In genomic region chr7:20190588-20190987, GRCh38 we compare ENCODE assay signal across 19 cellular contexts. TPM values are rescaled to one million over a fixed set of nuclear protein-coding genes. Genes with fewer than 3 reads are reported as not detected.
DNase-seq lines count a peak whose midpoint lies in the region; FAIRE-seq and TF ChIP-seq lines count a peak whose summit lies in the region.
"Had no signal": no experiment of that assay in that cellular context is flagged by ENCODE, and none has a peak within 500 bp of the region (broad histone marks: within the 10 kb centered on the region; RNA-seq: fewer than 3 reads in every experiment).

No MANE protein-coding gene starts in this region.

- peak; percentile 45 for FAIRE-seq in islet of Langerhans (lab: Jason Lieb, UNC)
- FAIRE-seq: HTR-8/SVneo had no signal

- peak; percentile 53 for DNase-seq in NCI-H146 (lab: John Stamatoyannopoulos, UW)
- no peak for DNase-seq in NCI-H146 treated with DMSO at 0.1 percent for 48 hours (lab: John Stamatoyannopoulos, UW; ENCODE audit: unreplicated experiment)
- no peak for DNase-seq in OCI-LY7 (ENCODE audit: low spot score)
- no peak for DNase-seq in uterus
- DNase-seq in mesenteric fat pad (ENCODE audit: low spot score) = no peak
- DNase-seq in activated CD4-positive, alpha-beta memory T cell treated with anti-CD3 and anti-CD28 coated beads for 36 hours = no peak
- DNase-seq in H7 = no peak
- DNase-seq: DMS79; GM23248; NCI-H1105 treated with DMSO at 0.1 percent for 48 hours; NCI-H2227 treated with DMSO at 0.1 percent for 48 hours; NCI-H524 treated with DMSO at 0.1 percent for 48 hours; NK-92 treated with Interleukin-12 subunit alpha and Interleukin-12 subunit beta, amount 100 ng/mL, for 24 hours; PC-9 had no signal

- peaks cover 12% of the 10 kb centered on the region; the same call in 1 of the 2 replicates for H3K79me2 ChIP-seq in OCI-LY7 (ENCODE audit: insufficient read depth, low read depth, low read length)

- no peaks in the 10 kb centered on the region; the same call in 1 of the 2 replicates for H3K36me3 ChIP-seq in OCI-LY7 (ENCODE audit: insufficient read depth, low read length)
- no peaks in the 10 kb centered on the region for H3K36me3 ChIP-seq in uterus
- no peaks in the 10 kb centered on the region for H3K36me3 ChIP-seq in H7 (replicated peaks; ENCODE audit: control insufficient read depth, insufficient read depth, low read length)

- H3K9me3 ChIP-seq in OCI-LY7 (ENCODE audit: low read length) = no peaks in the 10 kb centered on the region
- H3K9me3 ChIP-seq in uterus = no peaks in the 10 kb centered on the region

- no peaks in the 10 kb centered on the region for H4K20me1 ChIP-seq in OCI-LY7 (ENCODE audit: insufficient read depth, low read length)

- H3K4me3 Mint-ChIP-seq in activated CD4-positive, alpha-beta memory T cell treated with anti-CD3 and anti-CD28 coated beads for 36 hours = no peak overlapping the region
- H3K4me3 Mint-ChIP-seq: CD14-positive monocyte had no signal

- peak overlapping the region; percentile 43; the same call in 1 of the 2 replicates for H2AFZ ChIP-seq in OCI-LY7 (ENCODE audit: low read length)
- H2AFZ ChIP-seq: GM23248, PC-9 had no signal

- H3K27ac ChIP-seq in OCI-LY7 (ENCODE audit: low read depth, low read length, poor library complexity, severe bottlenecking) (peak overlapping the region; percentile 66), uterus (peak overlapping the region; percentile 73 to 80)
- H3K27ac ChIP-seq: GM23248, PC-9, SK-N-MC had no signal

- H3K4me3 ChIP-seq in OCI-LY7 (ENCODE audit: low read depth, low read length, poor library complexity, severe bottlenecking) = peak overlapping the region; percentile 51
- no peak overlapping the region for H3K4me3 ChIP-seq in uterus
- no peak overlapping the region for H3K4me3 ChIP-seq in H7 (ENCODE audit: insufficient read depth, low read depth, low read length)
- H3K4me3 ChIP-seq: GM23248, PC-9, SK-N-MC had no signal

- peaks cover 9% of the 10 kb centered on the region for H3K9me3 Mint-ChIP-seq in activated CD4-positive, alpha-beta memory T cell treated with anti-CD3 and anti-CD28 coated beads for 36 hours

- CTCF ChIA-PET in OCI-LY7 (lab: Charles Lee; ENCODE audit: unreplicated experiment) = no interaction called here
- CTCF ChIA-PET in activated CD4-positive, alpha-beta memory T cell treated with anti-CD3 and anti-CD28 coated beads for 36 hours (lab: Charles Lee) = no interaction called here

- no peaks in the 10 kb centered on the region for H3K27me3 ChIP-seq in uterus
- H3K27me3 ChIP-seq in H7 (ENCODE audit: control insufficient read depth, insufficient read depth, low read length) = no peaks in the 10 kb centered on the region

- H3K27me3 Mint-ChIP-seq in activated CD4-positive, alpha-beta memory T cell treated with anti-CD3 and anti-CD28 coated beads for 36 hours = no peaks in the 10 kb centered on the region

- H3K9me2 ChIP-seq in OCI-LY7 (ENCODE audit: insufficient read depth, low read length) = no peaks in the 10 kb centered on the region

- no peak overlapping the region for H3K27ac Mint-ChIP-seq in activated CD4-positive, alpha-beta memory T cell treated with anti-CD3 and anti-CD28 coated beads for 36 hours

- TF ChIP-seq CTCF in OCI-LY7 (conservative IDR thresholded peaks at IDR 0.05; ENCODE audit: low read length) (no peak), uterus (IDR thresholded peaks at IDR 0.05) (no peak)

- intact Hi-C loops in OCI-LY7 (cut with micrococcal nuclease; ENCODE audit: unreplicated experiment) = loop anchor here (5.0 kb wide), 1 partner anchor 483 kb away; the partner anchor contains the start of gene POLR1F
- intact Hi-C loops in uterus (cut with DNase I; ENCODE audit: low total_unique reads) = no loop called here
- intact Hi-C loops in activated CD4-positive, alpha-beta memory T cell treated with anti-CD3 and anti-CD28 coated beads for 36 hours (cut with micrococcal nuclease) = no loop called here

- no peaks in the 10 kb centered on the region for H3K36me3 Mint-ChIP-seq in activated CD4-positive, alpha-beta memory T cell treated with anti-CD3 and anti-CD28 coated beads for 36 hours

- no peaks in the 10 kb centered on the region for H3K4me1 Mint-ChIP-seq in activated CD4-positive, alpha-beta memory T cell treated with anti-CD3 and anti-CD28 coated beads for 36 hours (ENCODE audit: low read depth)

- H3K4me1 ChIP-seq in OCI-LY7 (ENCODE audit: insufficient read depth, low read length, poor library complexity, severe bottlenecking) (peaks cover 56% of the 10 kb centered on the region), uterus (no peaks in the 10 kb centered on the region)

- POLR2A ChIA-PET in OCI-LY7 (lab: Charles Lee) = interaction anchor here (0.5 to 1.5 kb wide), 8 partner anchors 9 to 44 kb away, joined by 3 to 8 read pairs (median 4); no protein-coding TSS in a partner anchor
- POLR2A ChIA-PET in activated CD4-positive, alpha-beta memory T cell treated with anti-CD3 and anti-CD28 coated beads for 36 hours (lab: Charles Lee) = no interaction called here

- TF ChIP-seq POLR2A in uterus (IDR thresholded peaks at IDR 0.05) = no peak

- BruUV-seq in OCI-LY7 (replicated peaks; lab: Mats Ljungman, UMichigan) = no TSS peak

- H3K4me2 ChIP-seq in OCI-LY7 (ENCODE audit: low read length) = peak overlapping the region; percentile 61
- H3K4me2 ChIP-seq: PC-9 had no signal

RNA-seq across cellular contexts. Expression of gene MACC1, which starts 26.6 kb away (rescaled TPM):
- 5.0 and 6.5 TPM in 2 replicates for total RNA-seq in OCI-LY7 (2014; rRNA removed; shearing (Covaris generic))
- total RNA-seq in OCI-LY7 (2022) (9.1 and 11.1 TPM in 2 replicates), uterus (10 to 100 TPM in 1 of 4 donors, 1 to 10 TPM in 2, not detected in 1; 1.0 to 23.9 (median 1.5) TPM), mesenteric fat pad (7.4 TPM)
- under 1 TPM; 0.10 TPM for total RNA-seq in activated CD4-positive, alpha-beta memory T cell treated with anti-CD3 and anti-CD28 coated beads for 36 hours
- total RNA-seq in H7 (2014; rRNA removed; shearing (Covaris generic)) = 0.21 and 0.67 TPM in 2 replicates
- total RNA-seq: A172 had no signal
